1 cellular context compared by ENCODE assay signal in the genomic region with DNA sequence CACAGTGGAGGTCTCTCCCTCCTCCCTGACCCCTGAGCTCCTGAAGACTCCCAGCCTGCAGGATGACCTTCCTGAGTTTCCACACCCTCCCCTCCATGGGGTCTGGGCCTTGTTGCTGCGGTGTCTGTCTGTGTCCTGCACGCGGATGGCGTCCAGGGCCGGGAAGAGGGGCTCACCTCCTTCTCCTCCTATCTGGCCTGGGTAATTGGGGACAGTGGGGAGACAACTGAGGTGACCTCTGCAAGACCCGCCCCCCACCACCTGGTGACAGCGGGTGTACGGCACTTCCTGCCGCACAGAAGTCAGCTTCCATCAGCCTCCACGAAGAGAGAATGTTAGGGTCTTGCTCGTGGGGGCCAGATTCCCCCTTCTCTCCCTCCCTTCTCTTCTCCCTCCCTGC.
TF ChIP-seq lines count a peak whose summit lies in the region.

No MANE protein-coding gene starts in this region.

TF ChIP-seq in H1, 55 proteins besides CTCF, POLR2A, EP300 and RAD21:
- TF ChIP-seq POLR2AphosphoS5 (IDR thresholded peaks at IDR 0.05; ENCODE audit: low read depth, low read length) (no peak), TBP (IDR thresholded peaks at IDR 0.05; ENCODE audit: low read depth, low read length) (no peak), CBX5 (IDR thresholded peaks at IDR 0.05; ENCODE audit: low read depth, low read length) (no peak), TEAD4 (IDR thresholded peaks at IDR 0.05; ENCODE audit: low read depth, low read length) (no peak), HDAC6 (IDR thresholded peaks at IDR 0.05; ENCODE audit: low read depth, low read length) (no peak), EGR1 (IDR thresholded peaks at IDR 0.05; ENCODE audit: borderline replicate concordance, low read depth, low read length) (no peak), FOSL1 (IDR thresholded peaks at IDR 0.05; ENCODE audit: insufficient read depth, low read depth, low read length) (no peak), YY1 (IDR thresholded peaks at IDR 0.05; ENCODE audit: low read depth, low read length) (no peak), SUZ12 (IDR thresholded peaks at IDR 0.05; ENCODE audit: low read length) (no peak), CEBPB (IDR thresholded peaks at IDR 0.05; ENCODE audit: low read depth, low read length) (no peak), GABPA (IDR thresholded peaks at IDR 0.05; ENCODE audit: borderline replicate concordance, insufficient read depth, low read length) (no peak), RNF2 (IDR thresholded peaks at IDR 0.05; ENCODE audit: borderline replicate concordance, low read depth, low read length, missing control alignments, poor library complexity, severe bottlenecking) (no peak), SRF (IDR thresholded peaks at IDR 0.05; ENCODE audit: low read depth, low read length) (no peak), PHF8 (conservative IDR thresholded peaks at IDR 0.05; ENCODE audit: low read depth, low read length) (no peak)
- TF ChIP-seq, protein P1, sequence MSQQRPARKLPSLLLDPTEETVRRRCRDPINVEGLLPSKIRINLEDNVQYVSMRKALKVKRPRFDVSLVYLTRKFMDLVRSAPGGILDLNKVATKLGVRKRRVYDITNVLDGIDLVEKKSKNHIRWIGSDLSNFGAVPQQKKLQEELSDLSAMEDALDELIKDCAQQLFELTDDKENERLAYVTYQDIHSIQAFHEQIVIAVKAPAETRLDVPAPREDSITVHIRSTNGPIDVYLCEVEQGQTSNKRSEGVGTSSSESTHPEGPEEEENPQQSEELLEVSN (IDR thresholded peaks at IDR 0.05): no peak
- TF ChIP-seq, protein P2, sequence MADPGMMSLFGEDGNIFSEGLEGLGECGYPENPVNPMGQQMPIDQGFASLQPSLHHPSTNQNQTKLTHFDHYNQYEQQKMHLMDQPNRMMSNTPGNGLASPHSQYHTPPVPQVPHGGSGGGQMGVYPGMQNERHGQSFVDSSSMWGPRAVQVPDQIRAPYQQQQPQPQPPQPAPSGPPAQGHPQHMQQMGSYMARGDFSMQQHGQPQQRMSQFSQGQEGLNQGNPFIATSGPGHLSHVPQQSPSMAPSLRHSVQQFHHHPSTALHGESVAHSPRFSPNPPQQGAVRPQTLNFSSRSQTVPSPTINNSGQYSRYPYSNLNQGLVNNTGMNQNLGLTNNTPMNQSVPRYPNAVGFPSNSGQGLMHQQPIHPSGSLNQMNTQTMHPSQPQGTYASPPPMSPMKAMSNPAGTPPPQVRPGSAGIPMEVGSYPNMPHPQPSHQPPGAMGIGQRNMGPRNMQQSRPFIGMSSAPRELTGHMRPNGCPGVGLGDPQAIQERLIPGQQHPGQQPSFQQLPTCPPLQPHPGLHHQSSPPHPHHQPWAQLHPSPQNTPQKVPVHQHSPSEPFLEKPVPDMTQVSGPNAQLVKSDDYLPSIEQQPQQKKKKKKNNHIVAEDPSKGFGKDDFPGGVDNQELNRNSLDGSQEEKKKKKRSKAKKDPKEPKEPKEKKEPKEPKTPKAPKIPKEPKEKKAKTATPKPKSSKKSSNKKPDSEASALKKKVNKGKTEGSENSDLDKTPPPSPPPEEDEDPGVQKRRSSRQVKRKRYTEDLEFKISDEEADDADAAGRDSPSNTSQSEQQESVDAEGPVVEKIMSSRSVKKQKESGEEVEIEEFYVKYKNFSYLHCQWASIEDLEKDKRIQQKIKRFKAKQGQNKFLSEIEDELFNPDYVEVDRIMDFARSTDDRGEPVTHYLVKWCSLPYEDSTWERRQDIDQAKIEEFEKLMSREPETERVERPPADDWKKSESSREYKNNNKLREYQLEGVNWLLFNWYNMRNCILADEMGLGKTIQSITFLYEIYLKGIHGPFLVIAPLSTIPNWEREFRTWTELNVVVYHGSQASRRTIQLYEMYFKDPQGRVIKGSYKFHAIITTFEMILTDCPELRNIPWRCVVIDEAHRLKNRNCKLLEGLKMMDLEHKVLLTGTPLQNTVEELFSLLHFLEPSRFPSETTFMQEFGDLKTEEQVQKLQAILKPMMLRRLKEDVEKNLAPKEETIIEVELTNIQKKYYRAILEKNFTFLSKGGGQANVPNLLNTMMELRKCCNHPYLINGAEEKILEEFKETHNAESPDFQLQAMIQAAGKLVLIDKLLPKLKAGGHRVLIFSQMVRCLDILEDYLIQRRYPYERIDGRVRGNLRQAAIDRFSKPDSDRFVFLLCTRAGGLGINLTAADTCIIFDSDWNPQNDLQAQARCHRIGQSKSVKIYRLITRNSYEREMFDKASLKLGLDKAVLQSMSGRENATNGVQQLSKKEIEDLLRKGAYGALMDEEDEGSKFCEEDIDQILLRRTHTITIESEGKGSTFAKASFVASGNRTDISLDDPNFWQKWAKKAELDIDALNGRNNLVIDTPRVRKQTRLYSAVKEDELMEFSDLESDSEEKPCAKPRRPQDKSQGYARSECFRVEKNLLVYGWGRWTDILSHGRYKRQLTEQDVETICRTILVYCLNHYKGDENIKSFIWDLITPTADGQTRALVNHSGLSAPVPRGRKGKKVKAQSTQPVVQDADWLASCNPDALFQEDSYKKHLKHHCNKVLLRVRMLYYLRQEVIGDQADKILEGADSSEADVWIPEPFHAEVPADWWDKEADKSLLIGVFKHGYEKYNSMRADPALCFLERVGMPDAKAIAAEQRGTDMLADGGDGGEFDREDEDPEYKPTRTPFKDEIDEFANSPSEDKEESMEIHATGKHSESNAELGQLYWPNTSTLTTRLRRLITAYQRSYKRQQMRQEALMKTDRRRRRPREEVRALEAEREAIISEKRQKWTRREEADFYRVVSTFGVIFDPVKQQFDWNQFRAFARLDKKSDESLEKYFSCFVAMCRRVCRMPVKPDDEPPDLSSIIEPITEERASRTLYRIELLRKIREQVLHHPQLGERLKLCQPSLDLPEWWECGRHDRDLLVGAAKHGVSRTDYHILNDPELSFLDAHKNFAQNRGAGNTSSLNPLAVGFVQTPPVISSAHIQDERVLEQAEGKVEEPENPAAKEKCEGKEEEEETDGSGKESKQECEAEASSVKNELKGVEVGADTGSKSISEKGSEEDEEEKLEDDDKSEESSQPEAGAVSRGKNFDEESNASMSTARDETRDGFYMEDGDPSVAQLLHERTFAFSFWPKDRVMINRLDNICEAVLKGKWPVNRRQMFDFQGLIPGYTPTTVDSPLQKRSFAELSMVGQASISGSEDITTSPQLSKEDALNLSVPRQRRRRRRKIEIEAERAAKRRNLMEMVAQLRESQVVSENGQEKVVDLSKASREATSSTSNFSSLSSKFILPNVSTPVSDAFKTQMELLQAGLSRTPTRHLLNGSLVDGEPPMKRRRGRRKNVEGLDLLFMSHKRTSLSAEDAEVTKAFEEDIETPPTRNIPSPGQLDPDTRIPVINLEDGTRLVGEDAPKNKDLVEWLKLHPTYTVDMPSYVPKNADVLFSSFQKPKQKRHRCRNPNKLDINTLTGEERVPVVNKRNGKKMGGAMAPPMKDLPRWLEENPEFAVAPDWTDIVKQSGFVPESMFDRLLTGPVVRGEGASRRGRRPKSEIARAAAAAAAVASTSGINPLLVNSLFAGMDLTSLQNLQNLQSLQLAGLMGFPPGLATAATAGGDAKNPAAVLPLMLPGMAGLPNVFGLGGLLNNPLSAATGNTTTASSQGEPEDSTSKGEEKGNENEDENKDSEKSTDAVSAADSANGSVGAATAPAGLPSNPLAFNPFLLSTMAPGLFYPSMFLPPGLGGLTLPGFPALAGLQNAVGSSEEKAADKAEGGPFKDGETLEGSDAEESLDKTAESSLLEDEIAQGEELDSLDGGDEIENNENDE (IDR thresholded peaks at IDR 0.05; ENCODE audit: insufficient replicate concordance, low read length): no peak
- TF ChIP-seq, protein P3, sequence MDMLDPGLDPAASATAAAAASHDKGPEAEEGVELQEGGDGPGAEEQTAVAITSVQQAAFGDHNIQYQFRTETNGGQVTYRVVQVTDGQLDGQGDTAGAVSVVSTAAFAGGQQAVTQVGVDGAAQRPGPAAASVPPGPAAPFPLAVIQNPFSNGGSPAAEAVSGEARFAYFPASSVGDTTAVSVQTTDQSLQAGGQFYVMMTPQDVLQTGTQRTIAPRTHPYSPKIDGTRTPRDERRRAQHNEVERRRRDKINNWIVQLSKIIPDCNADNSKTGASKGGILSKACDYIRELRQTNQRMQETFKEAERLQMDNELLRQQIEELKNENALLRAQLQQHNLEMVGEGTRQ (IDR thresholded peaks at IDR 0.05; ENCODE audit: low read length): no peak
